ENCODE assay signal across 20 cellular contexts in genomic region chr1:15557594-15557993, GRCh38. TPM values are rescaled to one million over a fixed set of nuclear protein-coding genes. Genes with fewer than 3 reads are reported as not detected.
"Had no signal": no experiment of that assay in that cellular context is flagged by ENCODE, and none has a peak within 500 bp of the region (broad histone marks: within the 10 kb centered on the region; RNA-seq: fewer than 3 reads in every experiment).

No MANE protein-coding gene starts in this region.

- H3K27me3 ChIP-seq: neutrophil, ovary, right atrium auricular region, thyroid gland, upper lobe of right lung had no signal

- H3K27ac ChIP-seq: coronary artery, neutrophil, ovary, right atrium auricular region, upper lobe of right lung had no signal

- FAIRE-seq: astrocyte had no signal

- H3K4me1 ChIP-seq: right atrium auricular region, upper lobe of right lung had no signal

- H3K4me3 ChIP-seq: coronary artery, ovary, prostate gland, right atrium auricular region, thyroid gland, upper lobe of right lung had no signal

- DNase-seq: activated CD8-positive, alpha-beta memory T cell treated with anti-CD3 and anti-CD28 coated beads for 24 hours; activated CD8-positive, alpha-beta memory T cell treated with anti-CD3 and anti-CD28 coated beads, Interleukin-2, amount 50 U/mL, for 4 hours; activated naive CD4-positive, alpha-beta T cell; activated naive CD8-positive, alpha-beta T cell treated with anti-CD3 and anti-CD28 coated beads for 36 hours; activated T-cell treated with anti-CD3 and anti-CD28 coated beads, Interleukin-2, amount 50 U/mL, for 4 hours; cerebellar nuclear complex; foreskin melanocyte; glutamatergic neuron; hypothalamus; left cardiac atrium; ovary; stimulated activated CD4-positive, alpha-beta T cell treated with anti-CD3 and anti-CD28 coated beads, Interleukin-4, amount 100 ng/mL, for 24 hours; substantia nigra; thyroid gland; upper lobe of right lung had no signal

- H3K9me3 ChIP-seq: neutrophil, ovary, prostate gland, right atrium auricular region, thyroid gland, upper lobe of right lung had no signal

- H3K36me3 ChIP-seq: ovary had no signal

- ATAC-seq: activated T-cell treated with anti-CD3 and anti-CD28 coated beads, Interleukin-2, amount 50 U/mL, for 4 hours; left cardiac atrium; upper lobe of right lung had no signal

RNA-seq across cellular contexts. Expression of gene AGMAT, which starts 27.3 kb away (rescaled TPM):
- total RNA-seq: right atrium auricular region, upper lobe of right lung had no signal
